In genomic region chr16:26645629-26646028, GRCh38 we compare ENCODE assay signal across 8 cellular contexts.
DNase-seq lines count a peak whose midpoint lies in the region; ATAC-seq, FAIRE-seq and TF ChIP-seq lines count a peak whose summit lies in the region.

No MANE protein-coding gene starts in this region.

- no peak for FAIRE-seq in urothelium cell line (lab: Jason Lieb, UNC)
- no peak for FAIRE-seq in frontal cortex (lab: Jason Lieb, UNC)

- intact Hi-C loops in heart right ventricle (cut with DNase I) (no loop called here), left ventricle myocardium superior (cut with micrococcal nuclease) (no loop called here)

- 12 to 19% methylated on average over 9 of the region's 9 CpGs for WGBS in heart right ventricle, 2 donors

- peaks cover 0 to 9% (median 0%) of the 10 kb centered on the region in 7 donors for H3K27me3 ChIP-seq in heart right ventricle

- no peaks in the 10 kb centered on the region for H3K4me1 ChIP-seq in heart right ventricle

- DNase-seq in heart right ventricle (no peak), left ventricle myocardium superior (no peak), activated T-cell treated with anti-CD3 and anti-CD28 coated beads for 48 hours (ENCODE audit: low read depth) (peak; percentile 58), medulla oblongata (ENCODE audit: extremely low spot score) (peak; percentile 21), urothelium cell line (ENCODE audit: low spot score) (peak; percentile 17), frontal cortex (ENCODE audit: low spot score in 2 of 2) (no peak), GM19238 (ENCODE audit: insufficient read length, low spot score) (no peak)

- no peaks in the 10 kb centered on the region for H3K36me3 ChIP-seq in heart right ventricle

- H3K4me3 ChIP-seq in heart right ventricle = no peak overlapping the region

- ATAC-seq in heart right ventricle (no peak), left ventricle myocardium superior (no peak), GM21447 (IDR thresholded peaks at IDR 0.05; ENCODE audit: unreplicated experiment) (no peak)

- H3K9me3 ChIP-seq in heart right ventricle = no peaks in the 10 kb centered on the region

- peak in 5 of 9 donors; percentile 13 to 43 (median 16) for TF ChIP-seq CTCF in heart right ventricle (IDR thresholded peaks at IDR 0.05)

- H3K27ac ChIP-seq in heart right ventricle = no peak overlapping the region

Comparison
In these comparisons a context has a peak if more than half of its experiments do, and no peak if none do; other contexts are left out.
1. DNase-seq: peak in activated T-cell treated with anti-CD3 and anti-CD28 coated beads for 48 hours (single experiment), medulla oblongata (single experiment) and urothelium cell line (single experiment); none in heart right ventricle (0 of 2), left ventricle myocardium superior (single experiment), frontal cortex (0 of 2) and GM19238 (single experiment).